8 cellular contexts compared by ENCODE assay signal in genomic region chr4:139082750-139083532, GRCh38.
DNase-seq lines count a peak whose midpoint lies in the region; ATAC-seq and TF ChIP-seq lines count a peak whose summit lies in the region.

No MANE protein-coding gene starts in this region.

- H3K27me3 Mint-ChIP-seq in IgD-negative memory B cell: no peaks in the 10 kb centered on the region

- H3K4me3 ChIP-seq in epithelial cell of esophagus (ENCODE audit: low read length): peak overlapping the region; percentile 87

- H3K27ac Mint-ChIP-seq in IgD-negative memory B cell: peak overlapping the region; percentile 80 to 100 (median 93)

- H3K36me3 Mint-ChIP-seq in IgD-negative memory B cell: peaks cover 2% of the 10 kb centered on the region

- peak; percentile 88 for ATAC-seq in GM21576 (IDR thresholded peaks at IDR 0.05; ENCODE audit: unreplicated experiment)

- no peak for TF ChIP-seq CTCF in epithelial cell of esophagus (IDR thresholded peaks at IDR 0.05; ENCODE audit: insufficient read depth, low read depth, low read length, missing control alignments)

- peaks cover 31 to 44% (median 37%) of the 10 kb centered on the region in 3 donors for H3K4me1 Mint-ChIP-seq in IgD-negative memory B cell

- peak overlapping the region; percentile 82 to 100 (median 96) for H3K4me3 Mint-ChIP-seq in IgD-negative memory B cell

- peak; percentile 99 for DNase-seq in DMS153 (lab: John Stamatoyannopoulos, UW)
- peak; percentile 100 for DNase-seq in OCI-M1 (lab: John Stamatoyannopoulos, UW)
- DNase-seq in activated T-cell treated with anti-CD3 and anti-CD28 coated beads for 48 hours (ENCODE audit: low read depth): peak; percentile 87
- DNase-seq in epithelial cell of esophagus (ENCODE audit: low read depth): peak; percentile 97
- peak; percentile 94 for DNase-seq in middle frontal gyrus (ENCODE audit: extremely low spot score, low spot score)
- DNase-seq in stimulated activated CD8-positive, alpha-beta memory T cell treated with anti-CD3 and anti-CD28 coated beads, Interleukin-2, amount 100 ng/mL, for 1 hour (ENCODE audit: low read depth in 2 of 2): peak; percentile 76 to 80

- no peaks in the 10 kb centered on the region for H3K9me3 Mint-ChIP-seq in IgD-negative memory B cell

Comparison
In these comparisons a context has a peak if more than half of its experiments do, and no peak if none do; other contexts are left out.
1. Peak in every context shown above with its lines: DNase-seq, ATAC-seq and H3K4me3 ChIP-seq.